Comparison of ENCODE assay signal across 20 cellular contexts in the genomic region with DNA sequence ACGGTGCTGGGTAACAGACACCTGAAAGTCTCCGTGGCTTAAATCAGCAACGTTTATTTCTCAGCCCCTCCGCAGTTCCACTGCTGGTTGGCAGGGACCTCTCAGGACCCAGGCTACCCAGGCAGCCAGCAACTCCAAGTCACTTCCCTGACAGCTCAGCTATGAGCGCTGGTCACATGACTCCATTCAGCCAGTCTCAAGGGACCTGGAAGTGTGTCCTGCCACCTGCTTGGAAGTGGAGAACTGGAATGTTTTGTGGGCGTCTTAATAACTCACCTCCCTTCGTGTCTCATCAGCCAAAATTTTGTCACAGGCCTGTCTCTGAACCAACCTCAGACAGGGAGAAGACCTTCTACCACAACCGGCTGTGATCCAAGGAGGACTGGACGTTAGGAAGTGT.
"Had no signal": no experiment of that assay in that cellular context is flagged by ENCODE, and none has a peak within 500 bp of the region (broad histone marks: within the 10 kb centered on the region; RNA-seq: fewer than 3 reads in every experiment).

No MANE protein-coding gene starts in this region.

- DNase-seq: dermis blood vessel endothelial cell; effector memory CD4-positive, alpha-beta T cell; foreskin keratinocyte; heart left ventricle; kidney; naive B cell; right lobe of liver; stimulated activated CD4-positive, alpha-beta T cell treated with anti-CD3 and anti-CD28 coated beads, Interleukin-2, amount 100 ng/mL, for 24 hours; stimulated activated CD4-positive, alpha-beta T cell treated with anti-CD3 and anti-CD28 coated beads, Interleukin-4, amount 100 ng/mL, for 24 hours; stimulated activated naive CD4-positive, alpha-beta T cell treated with Interleukin-2 at 50 U/mL for 16 hours; stomach; thyroid gland; trophoblast cell had no signal

- FAIRE-seq: endothelial cell of umbilical vein, kidney had no signal

- H3K9ac ChIP-seq: parathyroid adenoma had no signal

- H3K27ac ChIP-seq: coronary artery, esophagus muscularis mucosa, foreskin keratinocyte, gastroesophageal sphincter, heart left ventricle, hepatocyte, parathyroid adenoma, right lobe of liver, stomach, thyroid gland had no signal

- H3K4me1 ChIP-seq: esophagus muscularis mucosa, foreskin keratinocyte, gastroesophageal sphincter, parathyroid adenoma, right lobe of liver, stomach, thyroid gland had no signal

- H3K4me2 ChIP-seq: hepatocyte had no signal

- H3K4me3 ChIP-seq: coronary artery, esophagus muscularis mucosa, gastroesophageal sphincter, heart left ventricle, hepatocyte, lung, right lobe of liver, stomach, thyroid gland had no signal

- H3K9me3 ChIP-seq: esophagus muscularis mucosa, gastroesophageal sphincter, heart left ventricle, right lobe of liver, stomach, thyroid gland had no signal

- H2AFZ ChIP-seq: hepatocyte, parathyroid adenoma had no signal

- H3K27me3 ChIP-seq: esophagus muscularis mucosa, foreskin keratinocyte, gastroesophageal sphincter, heart left ventricle, hepatocyte, right lobe of liver, stomach, thyroid gland had no signal
